In the genomic region with DNA sequence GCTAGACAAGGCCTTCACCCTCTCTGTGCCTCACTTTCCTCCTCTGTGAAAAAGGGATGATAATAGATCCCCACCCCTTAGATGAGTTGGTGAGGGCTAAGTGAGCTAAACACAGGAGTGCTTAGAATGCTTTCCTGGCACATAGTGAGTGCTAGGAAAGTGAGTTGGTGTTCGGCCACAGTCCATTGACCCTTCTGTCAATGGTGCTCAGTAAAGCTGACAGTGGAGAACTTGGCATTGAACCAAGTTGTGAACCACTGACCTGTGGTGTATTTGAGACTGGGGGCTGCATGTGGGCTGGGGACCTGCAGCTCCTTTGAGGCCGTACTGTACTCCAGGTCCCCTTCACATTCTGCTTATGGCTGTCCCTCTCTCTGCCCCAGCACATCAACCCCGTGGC, we compare ENCODE assay signal across 18 cellular contexts. TPM values are rescaled to one million over a fixed set of nuclear protein-coding genes. Genes with fewer than 3 reads are reported as not detected.
DNase-seq lines count a peak whose midpoint lies in the region; ATAC-seq and TF ChIP-seq lines count a peak whose summit lies in the region.
"Had no signal": no experiment of that assay in that cellular context is flagged by ENCODE, and none has a peak within 500 bp of the region (broad histone marks: within the 10 kb centered on the region; RNA-seq: fewer than 3 reads in every experiment).

No MANE protein-coding gene starts in this region.

- no peaks in the 10 kb centered on the region for H3K9me3 Mint-ChIP-seq in activated naive CD8-positive, alpha-beta T cell treated with anti-CD3 and anti-CD28 coated beads, Interleukin-2, amount 10 ng/mL, durations not matched to agents 7 days and 5 days
- H3K9me3 Mint-ChIP-seq in activated naive CD8-positive, alpha-beta T cell treated with anti-CD3 and anti-CD28 coated beads, Interleukin-2, amount 50 U/mL, for 24 hours, result no peaks in the 10 kb centered on the region
- H3K9me3 Mint-ChIP-seq: CD8-positive, alpha-beta T cell; GM23338; H9; IgD-negative memory B cell had no signal

- H2BK120ac ChIP-seq in neuronal stem cell (ENCODE audit: low read depth, low read length), result no peak overlapping the region

- peaks cover 10% of the 10 kb centered on the region for H3K4me1 ChIP-seq in HUES6 (ENCODE audit: control insufficient read depth, insufficient read depth, low read length)
- peaks cover 26% of the 10 kb centered on the region for H3K4me1 ChIP-seq in osteoblast (ENCODE audit: insufficient read depth, low read length)
- peaks cover 10 to 14% of the 10 kb centered on the region in 2 donors for H3K4me1 ChIP-seq in neuronal stem cell (ENCODE audit: control insufficient read depth in 2 of 2, insufficient read depth in 1 of 2, low read depth in 1 of 2, low read length in 2 of 2)

- H3K14ac ChIP-seq in neuronal stem cell (ENCODE audit: low read length), result no peak overlapping the region

- H2BK12ac ChIP-seq in neuronal stem cell (ENCODE audit: low read length), result no peak overlapping the region

- DNase-seq in activated naive CD8-positive, alpha-beta T cell treated with anti-CD3 and anti-CD28 coated beads, Interleukin-2, amount 10 ng/mL, durations not matched to agents 7 days and 5 days, result no peak
- DNase-seq in activated naive CD8-positive, alpha-beta T cell treated with anti-CD3 and anti-CD28 coated beads, Interleukin-2, amount 50 U/mL, for 24 hours, result no peak
- DNase-seq in T-helper 17 cell, result no peak
- DNase-seq in osteoblast (ENCODE audit: insufficient read length, low spot score, missing footprints), result peak; percentile 17
- DNase-seq in neuronal stem cell (ENCODE audit: low spot score), result no peak
- DNase-seq: BE2C; CD8-positive, alpha-beta T cell; COR-L47; DMS153; DMS79 treated with DMSO at 0.1 percent for 48 hours; EL; H9 had no signal

- peaks cover 48% of the 10 kb centered on the region for H3K36me3 Mint-ChIP-seq in activated naive CD8-positive, alpha-beta T cell treated with anti-CD3 and anti-CD28 coated beads, Interleukin-2, amount 10 ng/mL, durations not matched to agents 7 days and 5 days
- peaks cover 70% of the 10 kb centered on the region for H3K36me3 Mint-ChIP-seq in activated naive CD8-positive, alpha-beta T cell treated with anti-CD3 and anti-CD28 coated beads, Interleukin-2, amount 50 U/mL, for 24 hours (ENCODE audit: low read depth)
- peaks cover 9% of the 10 kb centered on the region for H3K36me3 Mint-ChIP-seq in T-helper 17 cell (ENCODE audit: low read depth)

- H3K4ac ChIP-seq in neuronal stem cell (ENCODE audit: low read length), result no peak overlapping the region

- no peaks in the 10 kb centered on the region for H3K27me3 ChIP-seq in HUES6 (ENCODE audit: control insufficient read depth, insufficient read depth, low read length)
- no peaks in the 10 kb centered on the region for H3K27me3 ChIP-seq in osteoblast (ENCODE audit: insufficient read depth, low read length)
- H3K27me3 ChIP-seq in neuronal stem cell (ENCODE audit: control insufficient read depth in 3 of 3, insufficient read depth in 3 of 3, low read depth in 1 of 3, low read length in 3 of 3), result no peaks in the 10 kb centered on the region
- H3K27me3 ChIP-seq: BE2C had no signal

- no peak overlapping the region for H2AK5ac ChIP-seq in neuronal stem cell (ENCODE audit: low read depth, low read length)

- H3K18ac ChIP-seq in neuronal stem cell (ENCODE audit: low read length), result no peak overlapping the region

- H2BK5ac ChIP-seq in neuronal stem cell (ENCODE audit: low read length), result no peak overlapping the region

- peak overlapping the region; percentile 30 for H3K9ac ChIP-seq in HUES6 (ENCODE audit: low read length)
- H3K9ac ChIP-seq in neuronal stem cell (ENCODE audit: low read depth, low read length, poor library complexity), result no peak overlapping the region

- H3K4me3 ChIP-seq in HUES6 (ENCODE audit: low read depth, low read length) (no peak overlapping the region), osteoblast (ENCODE audit: insufficient read depth, low read length) (no peak overlapping the region), neuronal stem cell (ENCODE audit: low read length in 2 of 2) (no peak overlapping the region)
- H3K4me3 ChIP-seq: GM23338 had no signal

- no peak for TF ChIP-seq CTCF in osteoblast (IDR thresholded peaks at IDR 0.05; ENCODE audit: extremely low read depth, low read depth, low read length)

- H4K91ac ChIP-seq in neuronal stem cell (ENCODE audit: low read depth, low read length, poor library complexity), result no peak overlapping the region

- no peak overlapping the region for H2BK15ac ChIP-seq in neuronal stem cell (ENCODE audit: low read length)

- H3K27me3 Mint-ChIP-seq in activated naive CD8-positive, alpha-beta T cell treated with anti-CD3 and anti-CD28 coated beads, Interleukin-2, amount 10 ng/mL, durations not matched to agents 7 days and 5 days, result no peaks in the 10 kb centered on the region
- H3K27me3 Mint-ChIP-seq in activated naive CD8-positive, alpha-beta T cell treated with anti-CD3 and anti-CD28 coated beads, Interleukin-2, amount 50 U/mL, for 24 hours, result peaks cover 2% of the 10 kb centered on the region
- H3K27me3 Mint-ChIP-seq in T-helper 17 cell, result no peaks in the 10 kb centered on the region
- H3K27me3 Mint-ChIP-seq: IgD-negative memory B cell had no signal

- H2AFZ ChIP-seq in osteoblast (ENCODE audit: low read length), result no peak overlapping the region
- H2AFZ ChIP-seq in neuronal stem cell (ENCODE audit: low read length), result no peak overlapping the region
- H2AFZ ChIP-seq: GM23338 had no signal

- H3K36me3 ChIP-seq in HUES6 (ENCODE audit: control insufficient read depth, insufficient read depth, low read length) (peaks cover 89% of the 10 kb centered on the region), osteoblast (ENCODE audit: insufficient read depth, low read length) (peaks cover 76% of the 10 kb centered on the region), neuronal stem cell (replicated peaks in 1 of 2; ENCODE audit: control insufficient read depth in 2 of 2, insufficient read depth in 2 of 2, low read length in 2 of 2) (peaks cover 52 to 88% of the 10 kb centered on the region in 2 donors)

- POLR2A ChIA-PET in activated naive CD8-positive, alpha-beta T cell treated with anti-CD3 and anti-CD28 coated beads, Interleukin-2, amount 10 ng/mL, durations not matched to agents 7 days and 5 days (lab: Charles Lee), result interaction anchor here (0.7 to 1.4 kb wide), 3 partner anchors 10 to 13 kb away, joined by 3 read pairs; no protein-coding TSS in a partner anchor

- no CpG with 5 or more reads among the region's 3 CpGs for WGBS in neuronal stem cell (ENCODE audit: extremely low coverage in 2 of 2, insufficient read length in 2 of 2, insufficient replicate concordance in 1 of 2), 2 donors

- H4K8ac ChIP-seq in neuronal stem cell (ENCODE audit: low read depth, low read length), result no peak overlapping the region

- H3K9me3 ChIP-seq in HUES6 (ENCODE audit: control insufficient read depth, insufficient read depth, low read depth, low read length) (no peaks in the 10 kb centered on the region), T-helper 17 cell (ENCODE audit: control insufficient read depth, low read length, poor library complexity, severe bottlenecking) (no peaks in the 10 kb centered on the region), osteoblast (ENCODE audit: low read depth, low read length) (no peaks in the 10 kb centered on the region), neuronal stem cell (replicated peaks in 1 of 2; ENCODE audit: control insufficient read depth in 2 of 2, insufficient read depth in 1 of 2, low read depth in 1 of 2, low read length in 2 of 2) (no peaks in the 10 kb centered on the region)
- H3K9me3 ChIP-seq: BE2C had no signal

- H3K79me1 ChIP-seq in neuronal stem cell (ENCODE audit: low read depth, low read length), result peaks cover 13% of the 10 kb centered on the region

- H3K4me2 ChIP-seq in osteoblast (ENCODE audit: insufficient read depth, low read length), result no peak overlapping the region
- no peak overlapping the region for H3K4me2 ChIP-seq in neuronal stem cell (ENCODE audit: insufficient read depth, low read length, poor library complexity, severe bottlenecking)
- H3K4me2 ChIP-seq: GM23338 had no signal

- no peak for ATAC-seq in activated naive CD8-positive, alpha-beta T cell treated with anti-CD3 and anti-CD28 coated beads, Interleukin-2, amount 10 ng/mL, durations not matched to agents 7 days and 5 days (ENCODE audit: low read depth)
- ATAC-seq in activated naive CD8-positive, alpha-beta T cell treated with anti-CD3 and anti-CD28 coated beads, Interleukin-2, amount 50 U/mL, for 24 hours, result no peak
- no peak for ATAC-seq in T-helper 17 cell
- ATAC-seq in HG03159 (IDR thresholded peaks at IDR 0.05; ENCODE audit: unreplicated experiment), result no peak
- ATAC-seq: CD8-positive, alpha-beta T cell; GM23338 had no signal

- no peak overlapping the region for H3K4me3 Mint-ChIP-seq in activated naive CD8-positive, alpha-beta T cell treated with anti-CD3 and anti-CD28 coated beads, Interleukin-2, amount 10 ng/mL, durations not matched to agents 7 days and 5 days
- no peak overlapping the region for H3K4me3 Mint-ChIP-seq in activated naive CD8-positive, alpha-beta T cell treated with anti-CD3 and anti-CD28 coated beads, Interleukin-2, amount 50 U/mL, for 24 hours
- H3K4me3 Mint-ChIP-seq in T-helper 17 cell, result no peak overlapping the region
- H3K4me3 Mint-ChIP-seq: CD8-positive, alpha-beta T cell; GM23338; IgD-negative memory B cell had no signal

- H3K23ac ChIP-seq in neuronal stem cell (ENCODE audit: low read depth, low read length, poor library complexity), result no peak overlapping the region

- no peak overlapping the region for H3K27ac ChIP-seq in HUES6 (ENCODE audit: low read depth, low read length)
- no peak overlapping the region for H3K27ac ChIP-seq in osteoblast (ENCODE audit: low read depth, low read length)
- H3K27ac ChIP-seq in neuronal stem cell (replicated peaks; ENCODE audit: low read length), result no peak overlapping the region
- H3K27ac ChIP-seq: C4-2B, HL-60 had no signal

- H3K27ac Mint-ChIP-seq in activated naive CD8-positive, alpha-beta T cell treated with anti-CD3 and anti-CD28 coated beads, Interleukin-2, amount 10 ng/mL, durations not matched to agents 7 days and 5 days, result peak overlapping the region; percentile 14
- no peak overlapping the region for H3K27ac Mint-ChIP-seq in activated naive CD8-positive, alpha-beta T cell treated with anti-CD3 and anti-CD28 coated beads, Interleukin-2, amount 50 U/mL, for 24 hours
- peak overlapping the region; percentile 57 for H3K27ac Mint-ChIP-seq in T-helper 17 cell
- H3K27ac Mint-ChIP-seq: CD8-positive, alpha-beta T cell; GM23338 had no signal

- H4K20me1 ChIP-seq in osteoblast (ENCODE audit: insufficient read depth, low read length), result peaks cover 19% of the 10 kb centered on the region

- H3K79me2 ChIP-seq in osteoblast (ENCODE audit: insufficient read depth, low read length), result peaks cover 52% of the 10 kb centered on the region

- H3K4me1 Mint-ChIP-seq in activated naive CD8-positive, alpha-beta T cell treated with anti-CD3 and anti-CD28 coated beads, Interleukin-2, amount 10 ng/mL, durations not matched to agents 7 days and 5 days, result peaks cover 29% of the 10 kb centered on the region
- H3K4me1 Mint-ChIP-seq in activated naive CD8-positive, alpha-beta T cell treated with anti-CD3 and anti-CD28 coated beads, Interleukin-2, amount 50 U/mL, for 24 hours, result peaks cover 18% of the 10 kb centered on the region
- peaks cover 12% of the 10 kb centered on the region for H3K4me1 Mint-ChIP-seq in T-helper 17 cell

RNA-seq across cellular contexts. Expression of gene PLK1, which starts 4.8 kb away (rescaled TPM):
- total RNA-seq in activated naive CD8-positive, alpha-beta T cell treated with anti-CD3 and anti-CD28 coated beads, Interleukin-2, amount 10 ng/mL, durations not matched to agents 7 days and 5 days, result 10 to 100 TPM; 76.5 to 84.8 TPM
- total RNA-seq in T-helper 17 cell, result 1 to 10 TPM in 1 of 2 donors, under 1 TPM in 1; 0.60 to 1.7 TPM
- 2.2 and 3.5 TPM in 2 replicates for total RNA-seq in osteoblast
- 185 TPM for polyA plus RNA-seq in neuronal stem cell (2013, experiment 1 of 2)
- 183 TPM for polyA plus RNA-seq in neuronal stem cell (2013, experiment 2 of 2)

RNA-seq across cellular contexts. Expression of gene ERN2, which starts 29.5 kb away (rescaled TPM):
- not detected for total RNA-seq in activated naive CD8-positive, alpha-beta T cell treated with anti-CD3 and anti-CD28 coated beads, Interleukin-2, amount 10 ng/mL, durations not matched to agents 7 days and 5 days
- not detected for total RNA-seq in T-helper 17 cell
- 0.29 TPM in 1 of 2 replicates, not detected in the other for total RNA-seq in osteoblast
- polyA plus RNA-seq in neuronal stem cell (2013, experiment 1 of 2), result 1.3 TPM
- 1.2 TPM for polyA plus RNA-seq in neuronal stem cell (2013, experiment 2 of 2)
- total RNA-seq: CD8-positive, alpha-beta T cell had no signal
- polyA plus RNA-seq: IgD-negative memory B cell had no signal

RNA-seq across cellular contexts. Expression of gene DCTN5, which starts 42.2 kb away (rescaled TPM):
- 10 to 100 TPM; 83.9 to 89.3 TPM for total RNA-seq in activated naive CD8-positive, alpha-beta T cell treated with anti-CD3 and anti-CD28 coated beads, Interleukin-2, amount 10 ng/mL, durations not matched to agents 7 days and 5 days
- 10 to 100 TPM; 44.5 to 65.0 TPM for total RNA-seq in T-helper 17 cell
- total RNA-seq in osteoblast, result 35.4 and 35.5 TPM in 2 replicates
- polyA plus RNA-seq in neuronal stem cell (2013, experiment 1 of 2), result 28.2 TPM
- 30.8 TPM for polyA plus RNA-seq in neuronal stem cell (2013, experiment 2 of 2)

RNA-seq across cellular contexts. Expression of gene PALB2, which starts 42.4 kb away (rescaled TPM):
- 10 to 100 TPM; 20.2 to 21.3 TPM for total RNA-seq in activated naive CD8-positive, alpha-beta T cell treated with anti-CD3 and anti-CD28 coated beads, Interleukin-2, amount 10 ng/mL, durations not matched to agents 7 days and 5 days
- total RNA-seq in T-helper 17 cell (1 to 10 TPM; 8.2 to 8.7 TPM), osteoblast (14.8 and 15.9 TPM in 2 replicates)
- 17.5 TPM for polyA plus RNA-seq in neuronal stem cell (2013, experiment 1 of 2)
- 19.2 TPM for polyA plus RNA-seq in neuronal stem cell (2013, experiment 2 of 2)

Comparison
In these comparisons a context has a peak if more than half of its experiments do, and no peak if none do; other contexts are left out.
1. RNA of gene PLK1, which starts 4.8 kb away (total RNA-seq): 76.5 to 84.8 TPM in activated naive CD8-positive, alpha-beta T cell treated with anti-CD3 and anti-CD28 coated beads, Interleukin-2, amount 10 ng/mL, durations not matched to agents 7 days and 5 days; 2.2 to 3.5 TPM in osteoblast and 0.60 to 1.7 TPM in T-helper 17 cell; every median in the first group is over 10 times any median in the second.